In genomic region chr4:169492436-169493163, GRCh38 we compare ENCODE assay signal across 8 cellular contexts.
DNase-seq lines count a peak whose midpoint lies in the region; ATAC-seq and TF ChIP-seq lines count a peak whose summit lies in the region.

No MANE protein-coding gene starts in this region.

- 62% methylated on average over 8 of the region's 10 CpGs for WGBS in SK-N-SH (ENCODE audit: low lambda C conversion rate)

- peak; percentile 70 for TF ChIP-seq CTCF in SK-N-SH (IDR thresholded peaks at IDR 0.05)
- TF ChIP-seq CTCF in natural killer cell (IDR thresholded peaks at IDR 0.05) = peak; percentile 69

- no peaks in the 10 kb centered on the region for H3K4me1 ChIP-seq in SK-N-SH (ENCODE audit: control insufficient read depth in 1 of 2, insufficient read depth in 2 of 2, low read depth in 1 of 2, low read length in 1 of 2)

- intact Hi-C loops in activated naive CD4-positive, alpha-beta T cell treated with anti-CD3 and anti-CD28 coated beads for 36 hours (cut with micrococcal nuclease) = no loop called here
- intact Hi-C loops in natural killer cell (cut with micrococcal nuclease) = no loop called here

- H3F3A ChIP-seq in SK-N-SH (replicated peaks; ENCODE audit: insufficient read depth) = no peaks in the 10 kb centered on the region

- H4K20me1 ChIP-seq in SK-N-SH (ENCODE audit: insufficient read depth) = no peaks in the 10 kb centered on the region

- CTCF ChIA-PET in activated naive CD4-positive, alpha-beta T cell treated with anti-CD3 and anti-CD28 coated beads for 36 hours (lab: Charles Lee) = interaction anchor here (0.7 to 1.5 kb wide), 5 partner anchors 11 to 569 kb away, joined by 3 to 5 read pairs (median 4); no protein-coding TSS in a partner anchor
- CTCF ChIA-PET in SK-N-SH (lab: Yijun Ruan, JAX) = interaction anchor here (0.8 to 2.5 kb wide), 7 partner anchors 16 to 569 kb away, joined by 3 to 13 read pairs (median 4); no protein-coding TSS in a partner anchor

- H3K4me3 Mint-ChIP-seq in activated naive CD4-positive, alpha-beta T cell treated with anti-CD3 and anti-CD28 coated beads for 36 hours = no peak overlapping the region
- no peak overlapping the region for H3K4me3 Mint-ChIP-seq in effector memory CD8-positive, alpha-beta T cell
- peak overlapping the region; percentile 17 for H3K4me3 Mint-ChIP-seq in natural killer cell

- no peaks in the 10 kb centered on the region for H3K79me2 ChIP-seq in SK-N-SH (ENCODE audit: insufficient read depth)

- H3K9ac ChIP-seq in SK-N-SH = no peak overlapping the region

- TF ChIP-seq RAD21 in SK-N-SH (IDR thresholded peaks at IDR 0.05; ENCODE audit: low read length) = peak; percentile 73

- no peaks in the 10 kb centered on the region for H3K9me2 ChIP-seq in SK-N-SH

- H3K4me3 ChIP-seq in SK-N-SH (ENCODE audit: low read depth in 2 of 2, low read length in 1 of 2) = no peak overlapping the region

- DNase-seq in activated naive CD4-positive, alpha-beta T cell treated with anti-CD3 and anti-CD28 coated beads for 36 hours = peak; percentile 38
- no peak for DNase-seq in activated naive CD4-positive, alpha-beta T cell treated with anti-CD3 and anti-CD28 coated beads, Interleukin-2, amount 50 U/mL, for 16 hours
- DNase-seq in HPDE6-E6E7 (ENCODE audit: extremely low spot score) (peak; percentile 22), SK-N-SH (peak; percentile 33), natural killer cell (no peak), hippocampal formation (lab: John Stamatoyannopoulos, UW) (no peak), retina (no peak)
- peak in 2 of 3 experiments; percentile 16 to 31 for DNase-seq in effector memory CD8-positive, alpha-beta T cell

- POLR2A ChIA-PET in SK-N-SH (lab: Yijun Ruan, JAX) = no interaction called here

- H3K4me1 Mint-ChIP-seq in activated naive CD4-positive, alpha-beta T cell treated with anti-CD3 and anti-CD28 coated beads for 36 hours (ENCODE audit: low read depth) = peaks cover 2% of the 10 kb centered on the region
- H3K4me1 Mint-ChIP-seq in effector memory CD8-positive, alpha-beta T cell (ENCODE audit: low read depth in 2 of 2) = peaks cover 7 to 16% of the 10 kb centered on the region in 2 donors
- peaks cover 18 to 20% of the 10 kb centered on the region in 2 donors for H3K4me1 Mint-ChIP-seq in natural killer cell

- H3K27ac Mint-ChIP-seq in activated naive CD4-positive, alpha-beta T cell treated with anti-CD3 and anti-CD28 coated beads for 36 hours = no peak overlapping the region
- peak overlapping the region in 1 of 2 donors; percentile 60 for H3K27ac Mint-ChIP-seq in effector memory CD8-positive, alpha-beta T cell
- peak overlapping the region in 1 of 2 donors; percentile 29 for H3K27ac Mint-ChIP-seq in natural killer cell

- H3K36me3 Mint-ChIP-seq in activated naive CD4-positive, alpha-beta T cell treated with anti-CD3 and anti-CD28 coated beads for 36 hours (ENCODE audit: low read depth) = peaks cover 10% of the 10 kb centered on the region
- no peaks in the 10 kb centered on the region for H3K36me3 Mint-ChIP-seq in effector memory CD8-positive, alpha-beta T cell (ENCODE audit: insufficient read depth)
- peaks cover 6% of the 10 kb centered on the region for H3K36me3 Mint-ChIP-seq in natural killer cell

- H3K27me3 Mint-ChIP-seq in activated naive CD4-positive, alpha-beta T cell treated with anti-CD3 and anti-CD28 coated beads for 36 hours (ENCODE audit: low read depth) = no peaks in the 10 kb centered on the region
- H3K27me3 Mint-ChIP-seq in effector memory CD8-positive, alpha-beta T cell = no peaks in the 10 kb centered on the region
- H3K27me3 Mint-ChIP-seq in natural killer cell (ENCODE audit: low read depth in 2 of 2) = no peaks in the 10 kb centered on the region

- H2AFZ ChIP-seq in SK-N-SH (ENCODE audit: low read depth) = no peak overlapping the region

- H3K36me3 ChIP-seq in SK-N-SH (replicated peaks in 1 of 2; ENCODE audit: control insufficient read depth in 1 of 2, insufficient read depth in 2 of 2, low read length in 1 of 2) = peaks cover 0 to 3% of the 10 kb centered on the region in 2 experiments

- H3K4me2 ChIP-seq in SK-N-SH = no peak overlapping the region

- ATAC-seq in effector memory CD8-positive, alpha-beta T cell (replicated peaks) = peak; percentile 73
- peak; percentile 85 to 90 (median 89) for ATAC-seq in natural killer cell

- H3K9me3 ChIP-seq in SK-N-SH = no peaks in the 10 kb centered on the region

- no peaks in the 10 kb centered on the region for H3K27me3 ChIP-seq in SK-N-SH (ENCODE audit: insufficient read depth)

- no peak for TF ChIP-seq EP300 in SK-N-SH (IDR thresholded peaks at IDR 0.05; ENCODE audit: borderline replicate concordance in 1 of 2, low read depth in 1 of 2, low read length in 1 of 2)

- H3K27ac ChIP-seq in SK-N-SH (ENCODE audit: low read depth in 2 of 2, low read length in 1 of 2) = no peak overlapping the region

- peaks cover 10% of the 10 kb centered on the region for H3K9me3 Mint-ChIP-seq in activated naive CD4-positive, alpha-beta T cell treated with anti-CD3 and anti-CD28 coated beads for 36 hours
- H3K9me3 Mint-ChIP-seq in effector memory CD8-positive, alpha-beta T cell = peaks cover 0 to 3% of the 10 kb centered on the region in 2 donors
- H3K9me3 Mint-ChIP-seq in natural killer cell = no peaks in the 10 kb centered on the region

TF ChIP-seq in SK-N-SH, 30 proteins besides CTCF, POLR2A, EP300 and RAD21:
- peak; percentile 42; the same call in 1 of the 2 replicates for TF ChIP-seq SMC3 (IDR thresholded peaks at IDR 0.05; ENCODE audit: low read depth, low read length)
- no peak for TF ChIP-seq GABPA (IDR thresholded peaks at IDR 0.05; ENCODE audit: low read depth)

Comparison
In these comparisons a context has a peak if more than half of its experiments do, and no peak if none do; other contexts are left out.
1. DNase-seq: peak in activated naive CD4-positive, alpha-beta T cell treated with anti-CD3 and anti-CD28 coated beads for 36 hours (single experiment), HPDE6-E6E7 (single experiment), SK-N-SH (single experiment) and effector memory CD8-positive, alpha-beta T cell (2 of 3); none in activated naive CD4-positive, alpha-beta T cell treated with anti-CD3 and anti-CD28 coated beads, Interleukin-2, amount 50 U/mL, for 16 hours (single experiment), natural killer cell (single experiment), hippocampal formation (0 of 2) and retina (single experiment).